Comparison of ENCODE assay signal across 11 cellular contexts in the genomic region with DNA sequence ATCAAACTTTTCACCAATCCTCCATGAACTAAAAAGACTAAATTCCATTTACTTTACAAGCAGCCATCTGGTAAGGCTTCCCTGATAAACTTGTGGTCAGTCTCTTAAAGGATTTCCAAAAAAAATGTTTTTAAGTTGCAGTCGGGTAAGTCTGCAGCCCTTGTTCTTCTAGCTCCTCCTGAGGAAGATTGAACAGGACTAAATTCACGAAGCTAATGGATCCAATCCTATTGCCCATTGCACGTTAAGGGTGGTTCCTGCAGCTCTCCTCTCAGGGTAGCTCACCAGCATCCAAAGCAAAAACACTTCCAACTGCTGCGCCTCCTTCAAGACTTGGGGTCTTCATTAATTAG. TPM values are rescaled to one million over a fixed set of nuclear protein-coding genes. Genes with fewer than 3 reads are reported as not detected.
DNase-seq lines count a peak whose midpoint lies in the region; ATAC-seq lines count a peak whose summit lies in the region.
"Had no signal": no experiment of that assay in that cellular context is flagged by ENCODE, and none has a peak within 500 bp of the region (broad histone marks: within the 10 kb centered on the region; RNA-seq: fewer than 3 reads in every experiment).

No MANE protein-coding gene starts in this region.

- H3K4me1 Mint-ChIP-seq in activated T-helper 1 cell treated with anti-CD3 and anti-CD28 coated beads, Interleukin-12 subunit alpha, Interleukin-12 subunit beta, Interleukin-2, Interleukin-4 antibody, amounts not matched to agents 30 ng/mL and 10 ng/mL and 1 ng/mL, durations not matched to agents 14 hours and 24 hours and 36 hours (ENCODE audit: low read depth): peaks cover 61% of the 10 kb centered on the region

- peak overlapping the region; percentile 45 for H3K4me3 Mint-ChIP-seq in activated T-helper 1 cell treated with anti-CD3 and anti-CD28 coated beads, Interleukin-12 subunit alpha, Interleukin-12 subunit beta, Interleukin-2, Interleukin-4 antibody, amounts not matched to agents 30 ng/mL and 10 ng/mL and 1 ng/mL, durations not matched to agents 14 hours and 24 hours and 36 hours

- H3K4me2 ChIP-seq in skeletal muscle satellite cell (ENCODE audit: low read length): peak overlapping the region; percentile 47

- H3K36me3 ChIP-seq in HUES6 (ENCODE audit: control insufficient read depth, insufficient read depth, low read length) (no peaks in the 10 kb centered on the region), iPS-15b (ENCODE audit: control insufficient read depth, insufficient read depth, low read length) (no peaks in the 10 kb centered on the region), skeletal muscle satellite cell (ENCODE audit: insufficient read depth, low read length) (no peaks in the 10 kb centered on the region)

- peak overlapping the region; percentile 69; the same call in 1 of the 2 replicates for H3K4me3 ChIP-seq in HUES6 (ENCODE audit: low read depth, low read length)
- peak overlapping the region; percentile 31 for H3K4me3 ChIP-seq in iPS-15b (ENCODE audit: low read depth, low read length)
- no peak overlapping the region for H3K4me3 ChIP-seq in skeletal muscle satellite cell (ENCODE audit: low read length)

- peaks cover 3% of the 10 kb centered on the region for H3K36me3 Mint-ChIP-seq in activated T-helper 1 cell treated with anti-CD3 and anti-CD28 coated beads, Interleukin-12 subunit alpha, Interleukin-12 subunit beta, Interleukin-2, Interleukin-4 antibody, amounts not matched to agents 30 ng/mL and 10 ng/mL and 1 ng/mL, durations not matched to agents 14 hours and 24 hours and 36 hours (ENCODE audit: low read depth)

- H3K27me3 Mint-ChIP-seq in activated T-helper 1 cell treated with anti-CD3 and anti-CD28 coated beads, Interleukin-12 subunit alpha, Interleukin-12 subunit beta, Interleukin-2, Interleukin-4 antibody, amounts not matched to agents 30 ng/mL and 10 ng/mL and 1 ng/mL, durations not matched to agents 14 hours and 24 hours and 36 hours (ENCODE audit: insufficient read depth): peaks cover 48% of the 10 kb centered on the region

- peak overlapping the region; percentile 35 for H3K9ac ChIP-seq in HUES6 (ENCODE audit: low read length)
- no peak overlapping the region for H3K9ac ChIP-seq in iPS-15b (ENCODE audit: low read depth, low read length)
- H3K9ac ChIP-seq in skeletal muscle satellite cell (ENCODE audit: low read depth, low read length): peak overlapping the region; percentile 85
- H3K9ac ChIP-seq: KMS-11 had no signal

- no peak for ATAC-seq in HG03521 (IDR thresholded peaks at IDR 0.05; ENCODE audit: unreplicated experiment)
- ATAC-seq: stimulated activated effector memory CD8-positive, alpha-beta T cell treated with anti-CD3 and anti-CD28 coated beads, Interleukin-12 subunit alpha, Interleukin-12 subunit beta, amount 100 ng/mL, for 72 hours had no signal

- H3K9me3 Mint-ChIP-seq in activated T-helper 1 cell treated with anti-CD3 and anti-CD28 coated beads, Interleukin-12 subunit alpha, Interleukin-12 subunit beta, Interleukin-2, Interleukin-4 antibody, amounts not matched to agents 30 ng/mL and 10 ng/mL and 1 ng/mL, durations not matched to agents 14 hours and 24 hours and 36 hours: no peaks in the 10 kb centered on the region
- H3K9me3 Mint-ChIP-seq: stimulated activated effector memory CD8-positive, alpha-beta T cell treated with anti-CD3 and anti-CD28 coated beads, Interleukin-12 subunit alpha, Interleukin-12 subunit beta, amount 100 ng/mL, for 72 hours had no signal

- no peak for DNase-seq in activated T-helper 1 cell treated with anti-CD3 and anti-CD28 coated beads, Interleukin-12 subunit alpha, Interleukin-12 subunit beta, Interleukin-2, Interleukin-4 antibody, amounts not matched to agents 30 ng/mL and 10 ng/mL and 1 ng/mL, durations not matched to agents 14 hours and 24 hours and 36 hours (ENCODE audit: low spot score)
- DNase-seq in NCI-H146 (lab: John Stamatoyannopoulos, UW) (no peak), NCI-H128 (lab: John Stamatoyannopoulos, UW; ENCODE audit: unreplicated experiment) (no peak), NCI-H2029 treated with DMSO at 0.1 percent for 48 hours (lab: John Stamatoyannopoulos, UW) (no peak)
- DNase-seq: T1000 had no signal

- no peak overlapping the region for H3K27ac Mint-ChIP-seq in activated T-helper 1 cell treated with anti-CD3 and anti-CD28 coated beads, Interleukin-12 subunit alpha, Interleukin-12 subunit beta, Interleukin-2, Interleukin-4 antibody, amounts not matched to agents 30 ng/mL and 10 ng/mL and 1 ng/mL, durations not matched to agents 14 hours and 24 hours and 36 hours
- H3K27ac Mint-ChIP-seq: stimulated activated effector memory CD8-positive, alpha-beta T cell treated with anti-CD3 and anti-CD28 coated beads, Interleukin-12 subunit alpha, Interleukin-12 subunit beta, amount 100 ng/mL, for 72 hours had no signal

- intact Hi-C loops in activated T-helper 1 cell treated with anti-CD3 and anti-CD28 coated beads, Interleukin-12 subunit alpha, Interleukin-12 subunit beta, Interleukin-2, Interleukin-4 antibody, amounts not matched to agents 30 ng/mL and 10 ng/mL and 1 ng/mL, durations not matched to agents 14 hours and 24 hours and 36 hours (cut with micrococcal nuclease): loop anchor here (5.0 to 10.0 kb wide), 7 partner anchors 119 to 1406 kb away; a partner anchor contains a TSS

- no peak overlapping the region; the same call in 1 of the 2 replicates for H3K27ac ChIP-seq in HUES6 (ENCODE audit: low read depth, low read length)
- H3K27ac ChIP-seq: KMS-11 had no signal

- H3K4me1 ChIP-seq in HUES6 (ENCODE audit: control insufficient read depth, insufficient read depth, low read length) (peaks cover 42% of the 10 kb centered on the region), iPS-15b (ENCODE audit: control insufficient read depth, insufficient read depth, low read length) (peaks cover 26% of the 10 kb centered on the region), skeletal muscle satellite cell (ENCODE audit: control insufficient read depth, insufficient read depth, low read length) (peaks cover 55% of the 10 kb centered on the region)

- H3K27me3 ChIP-seq in HUES6 (ENCODE audit: control insufficient read depth, insufficient read depth, low read length) (peaks cover 22% of the 10 kb centered on the region), iPS-15b (ENCODE audit: control insufficient read depth, insufficient read depth, low read length) (peaks cover 45% of the 10 kb centered on the region), skeletal muscle satellite cell (ENCODE audit: control insufficient read depth, insufficient read depth, low read length) (peaks cover 1% of the 10 kb centered on the region)

- H3K9me3 ChIP-seq in HUES6 (ENCODE audit: control insufficient read depth, insufficient read depth, low read depth, low read length) (no peaks in the 10 kb centered on the region), iPS-15b (ENCODE audit: control insufficient read depth, insufficient read depth, low read length) (no peaks in the 10 kb centered on the region), skeletal muscle satellite cell (replicated peaks; ENCODE audit: low read length) (no peaks in the 10 kb centered on the region)

RNA-seq across cellular contexts. Expression of a gene that starts 2.8 kb away (rescaled TPM):
- total RNA-seq in activated T-helper 1 cell treated with anti-CD3 and anti-CD28 coated beads, Interleukin-12 subunit alpha, Interleukin-12 subunit beta, Interleukin-2, Interleukin-4 antibody, amounts not matched to agents 30 ng/mL and 10 ng/mL and 1 ng/mL, durations not matched to agents 14 hours and 24 hours and 36 hours: 2.5 and 2.6 TPM in 2 replicates
- 0.87 and 1.0 TPM in 2 replicates for total RNA-seq in skeletal muscle satellite cell (2012; rRNA removed)
